Comparison of ENCODE assay signal across 10 cellular contexts in genomic region chr14:67962215-67962644, GRCh38.
DNase-seq lines count a peak whose midpoint lies in the region; ATAC-seq lines count a peak whose summit lies in the region.
"Had no signal": no experiment of that assay in that cellular context is flagged by ENCODE, and none has a peak within 500 bp of the region (broad histone marks: within the 10 kb centered on the region; RNA-seq: fewer than 3 reads in every experiment).

No MANE protein-coding gene starts in this region.

- H3K27me3 Mint-ChIP-seq in T-helper 17 cell = no peaks in the 10 kb centered on the region
- H3K27me3 Mint-ChIP-seq: activated CD4-positive, alpha-beta memory T cell treated with anti-CD3 and anti-CD28 coated beads for 36 hours had no signal

- H3K4me3 Mint-ChIP-seq in T-helper 17 cell = no peak overlapping the region
- H3K4me3 Mint-ChIP-seq: activated CD4-positive, alpha-beta memory T cell treated with anti-CD3 and anti-CD28 coated beads for 36 hours had no signal

- H3K27ac Mint-ChIP-seq in T-helper 17 cell = no peak overlapping the region
- H3K27ac Mint-ChIP-seq: activated CD4-positive, alpha-beta memory T cell treated with anti-CD3 and anti-CD28 coated beads for 36 hours had no signal

- peak; percentile 79 for ATAC-seq in GM21360 (IDR thresholded peaks at IDR 0.05; ENCODE audit: unreplicated experiment)
- ATAC-seq in T-helper 17 cell = no peak

- H3K4me1 Mint-ChIP-seq in T-helper 17 cell = peaks cover 7% of the 10 kb centered on the region

- no peaks in the 10 kb centered on the region for H3K9me3 ChIP-seq in T-helper 17 cell (ENCODE audit: control insufficient read depth, low read length, poor library complexity, severe bottlenecking)
- H3K9me3 ChIP-seq: heart left ventricle had no signal

- no peaks in the 10 kb centered on the region for H3K36me3 Mint-ChIP-seq in T-helper 17 cell (ENCODE audit: low read depth)

- DNase-seq in Ammon's horn (ENCODE audit: low spot score) (peak; percentile 4), SIG-M5 treated with dmso at 0.1 percent for 504 hours (lab: John Stamatoyannopoulos, UW; ENCODE audit: unreplicated experiment) (peak; percentile 93), medulla oblongata (ENCODE audit: extremely low spot score) (peak; percentile 50), HuH-7 (ENCODE audit: low spot score) (no peak), T-helper 17 cell (no peak), NCI-H446 (lab: John Stamatoyannopoulos, UW) (no peak)
- DNase-seq in activated CD8-positive, alpha-beta memory T cell treated with anti-CD3 and anti-CD28 coated beads for 24 hours = no peak
- DNase-seq: activated CD4-positive, alpha-beta memory T cell treated with anti-CD3 and anti-CD28 coated beads for 36 hours; heart left ventricle had no signal

Comparison
In these comparisons a context has a peak if more than half of its experiments do, and no peak if none do; other contexts are left out.
1. DNase-seq: peak in Ammon's horn (single experiment), SIG-M5 treated with dmso at 0.1 percent for 504 hours (single experiment) and medulla oblongata (single experiment); none in HuH-7 (single experiment), T-helper 17 cell (0 of 3), activated CD8-positive, alpha-beta memory T cell treated with anti-CD3 and anti-CD28 coated beads for 24 hours (single experiment) and NCI-H446 (0 of 2).